In genomic region chr6:108767418-108768175, GRCh38 we compare ENCODE assay signal across 15 cellular contexts.
A peak's percentile ranks its signal among the peaks of the same experiment; 100 is the strongest.
DNase-seq lines count a peak whose midpoint lies in the region; ATAC-seq and TF ChIP-seq lines count a peak whose summit lies in the region.
"Had no signal": no experiment of that assay in that cellular context is flagged by ENCODE, and none has a peak within 500 bp of the region (broad histone marks: within the 10 kb centered on the region; RNA-seq: fewer than 3 reads in every experiment).

No MANE protein-coding gene starts in this region.

- H3K27ac Mint-ChIP-seq in effector memory CD8-positive, alpha-beta T cell: peak overlapping the region; percentile 12 to 15

- no peaks in the 10 kb centered on the region for H3K36me3 ChIP-seq in mucosa of descending colon (ENCODE audit: low read depth)
- H3K36me3 ChIP-seq: BLaER1 had no signal

- no peaks in the 10 kb centered on the region for H3K4me1 ChIP-seq in mucosa of descending colon (ENCODE audit: low read depth)
- H3K4me1 ChIP-seq: BLaER1 had no signal

- H3K9me3 ChIP-seq in mucosa of descending colon: no peaks in the 10 kb centered on the region
- H3K9me3 ChIP-seq: BLaER1 had no signal

- H3K4me3 Mint-ChIP-seq in effector memory CD8-positive, alpha-beta T cell: no peak overlapping the region
- H3K4me3 Mint-ChIP-seq: CD8-positive, alpha-beta memory T cell had no signal

- peaks cover 5 to 6% of the 10 kb centered on the region in 2 donors for H3K4me1 Mint-ChIP-seq in effector memory CD8-positive, alpha-beta T cell (ENCODE audit: low read depth in 2 of 2)

- H3K9me3 Mint-ChIP-seq in effector memory CD8-positive, alpha-beta T cell: no peaks in the 10 kb centered on the region

- no peaks in the 10 kb centered on the region for H3K36me3 Mint-ChIP-seq in effector memory CD8-positive, alpha-beta T cell (ENCODE audit: insufficient read depth)

- intact Hi-C loops in mucosa of descending colon (cut with DNase I, micrococcal nuclease): no loop called here

- TF ChIP-seq CTCF in mucosa of descending colon (IDR thresholded peaks at IDR 0.05): no peak

- peaks cover 10 to 19% of the 10 kb centered on the region in 2 donors for H3K27me3 Mint-ChIP-seq in effector memory CD8-positive, alpha-beta T cell

- no peak overlapping the region for H3K4me3 ChIP-seq in mucosa of descending colon
- H3K4me3 ChIP-seq: BLaER1, K562 had no signal

- DNase-seq in activated CD8-positive, alpha-beta memory T cell treated with anti-CD3 and anti-CD28 coated beads, Interleukin-2, amount 50 U/mL, for 48 hours: peak; percentile 34
- DNase-seq in activated CD8-positive, alpha-beta memory T cell treated with anti-CD3 and anti-CD28 coated beads for 24 hours: no peak
- no peak for DNase-seq in effector memory CD8-positive, alpha-beta T cell
- peak in 1 of 3 donors; percentile 49 for DNase-seq in mucosa of descending colon
- DNase-seq in hypothalamus (lab: John Stamatoyannopoulos, UW): no peak
- DNase-seq in caudate nucleus (lab: John Stamatoyannopoulos, UW): no peak
- no peak for DNase-seq in stimulated activated CD4-positive, alpha-beta T cell treated with anti-CD3 and anti-CD28 coated beads, Interleukin-4, amount 100 ng/mL, for 1 hour
- DNase-seq: CD8-positive, alpha-beta memory T cell; NCI-H1417 treated with DMSO at 0.1 percent for 48 hours; NCI-H2081; NCI-H510A; SHP77 treated with DMSO at 0.1 percent for 48 hours had no signal

- no peak for ATAC-seq in effector memory CD8-positive, alpha-beta T cell (replicated peaks)
- ATAC-seq in mucosa of descending colon: peak; percentile 71
- ATAC-seq in GM21390 (IDR thresholded peaks at IDR 0.05; ENCODE audit: unreplicated experiment): no peak
- ATAC-seq: K562 had no signal

- no peak overlapping the region for H3K27ac ChIP-seq in caudate nucleus (ENCODE audit: low read depth, low read length)
- H3K27ac ChIP-seq: BLaER1 had no signal
